In genomic region chr10:102067091-102067916, GRCh38 we compare ENCODE assay signal across 1 cellular context.
TF ChIP-seq lines count a peak whose summit lies in the region.

No MANE protein-coding gene starts in this region.

TF ChIP-seq in IMR-90, 13 proteins besides CTCF, POLR2A, EP300 and RAD21:
- TF ChIP-seq CHD1 (IDR thresholded peaks at IDR 0.05; ENCODE audit: low read depth, low read length) (no peak), NFE2L2 (IDR thresholded peaks at IDR 0.05; ENCODE audit: low read depth, low read length) (no peak), FOS (IDR thresholded peaks at IDR 0.05; ENCODE audit: low read depth, low read length) (no peak), SMC3 (IDR thresholded peaks at IDR 0.05; ENCODE audit: low read depth, low read length) (no peak), MAZ (IDR thresholded peaks at IDR 0.05; ENCODE audit: borderline replicate concordance, low read depth, low read length) (no peak), USF2 (IDR thresholded peaks at IDR 0.05; ENCODE audit: low read depth, low read length) (no peak), RCOR1 (IDR thresholded peaks at IDR 0.05; ENCODE audit: insufficient replicate concordance, low read length) (no peak), ELK1 (IDR thresholded peaks at IDR 0.05; ENCODE audit: borderline replicate concordance, low read depth, low read length) (no peak)
